Comparison of ENCODE assay signal across 1 cellular context in genomic region chr10:119826777-119827176, GRCh38.
TF ChIP-seq lines count a peak whose summit lies in the region.

No MANE protein-coding gene starts in this region.

TF ChIP-seq in WTC11, 78 proteins besides CTCF, POLR2A, EP300 and RAD21 (continued from another document):
- TF ChIP-seq HMGXB4 (CRISPR knock-in tag; IDR thresholded peaks at IDR 0.05) (no peak), SMAD3 (CRISPR knock-in tag; IDR thresholded peaks at IDR 0.05; ENCODE audit: borderline replicate concordance) (no peak), ZNF317 (CRISPR knock-in tag; IDR thresholded peaks at IDR 0.05; ENCODE audit: borderline replicate concordance, low read depth) (no peak), ZNF219 (CRISPR knock-in tag; IDR thresholded peaks at IDR 0.05; ENCODE audit: borderline replicate concordance) (no peak), MYBL2 (CRISPR knock-in tag; IDR thresholded peaks at IDR 0.05) (no peak), PRDM15 (CRISPR knock-in tag; IDR thresholded peaks at IDR 0.05) (no peak), ERG (CRISPR knock-in tag; IDR thresholded peaks at IDR 0.05) (no peak), ZSCAN18 (CRISPR knock-in tag; IDR thresholded peaks at IDR 0.05) (no peak), ZNF263 (CRISPR knock-in tag; IDR thresholded peaks at IDR 0.05; ENCODE audit: low read depth) (no peak), RORB (CRISPR knock-in tag; IDR thresholded peaks at IDR 0.05) (no peak), FOXJ3 (CRISPR knock-in tag; IDR thresholded peaks at IDR 0.05; ENCODE audit: borderline replicate concordance) (no peak), NR1H2 (CRISPR knock-in tag; IDR thresholded peaks at IDR 0.05) (no peak)
TF ChIP-seq in WTC11: peak in this region for 0.
